ENCODE assay signal across 8 cellular contexts in the genomic region with DNA sequence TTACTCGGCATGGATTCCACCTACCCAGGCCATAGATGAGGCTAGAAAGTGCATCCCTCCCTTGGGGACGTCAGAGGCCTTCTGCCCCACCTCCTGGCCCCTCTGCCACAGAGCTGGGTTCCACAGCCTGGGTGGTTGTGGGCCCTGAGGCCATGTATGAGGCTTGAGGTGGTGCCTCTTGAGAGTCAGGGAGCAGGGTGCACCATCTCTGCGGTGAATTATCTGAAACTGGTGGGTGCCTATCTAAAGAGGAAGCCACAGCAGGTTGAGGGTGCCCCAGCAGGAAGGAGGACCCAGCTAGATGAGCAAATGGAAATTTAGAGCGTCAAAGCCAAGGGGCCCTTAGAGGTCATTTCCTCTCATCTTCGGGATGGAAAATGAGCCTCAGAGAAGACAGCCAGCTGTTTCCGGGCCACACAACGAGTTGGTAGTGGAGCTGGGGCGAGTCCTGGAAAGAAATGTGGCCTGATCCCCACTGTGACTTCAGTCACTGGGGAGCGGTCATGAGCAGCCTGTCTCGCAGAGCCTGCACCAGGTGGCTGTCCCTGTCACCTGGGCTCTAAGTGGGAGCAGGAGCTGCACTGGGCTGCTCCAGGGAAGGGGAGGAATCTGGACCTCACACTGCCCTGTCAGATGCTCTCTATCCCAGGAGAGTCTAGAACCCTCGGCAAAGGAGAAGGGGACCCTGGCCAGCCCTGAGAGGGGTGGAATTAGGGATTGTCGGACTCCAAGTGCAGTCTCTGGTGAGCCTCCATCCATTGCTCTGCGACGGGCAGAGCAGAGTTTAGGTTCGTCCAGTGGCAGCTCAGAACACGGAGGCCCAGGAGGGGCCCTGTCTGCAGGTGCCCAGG. TPM values are rescaled to one million over a fixed set of nuclear protein-coding genes. Genes with fewer than 3 reads are reported as not detected.
DNase-seq lines count a peak whose midpoint lies in the region; ATAC-seq, FAIRE-seq and TF ChIP-seq lines count a peak whose summit lies in the region.

No MANE protein-coding gene starts in this region.

- no peak for TF ChIP-seq POLR2A in K562 (conservative IDR thresholded peaks at IDR 0.05)
- no peak for TF ChIP-seq POLR2A in tibial nerve (IDR thresholded peaks at IDR 0.05)

- DNase-seq in T-helper 2 cell treated with Interferon-gamma antibody and Interleukin-4, amounts not matched to agents 5 μg/mL and 100 μg/mL, for 36 hours (ENCODE audit: low spot score): peak; percentile 89
- DNase-seq in K562 (ENCODE audit: extremely low read depth in 1 of 4, low spot score in 3 of 4) (no peak), natural killer cell (peak; percentile 65), tibial nerve (ENCODE audit: low spot score in 2 of 2) (peak in 1 of 2 donors; percentile 48), retina (no peak), NCI-H1930 (lab: John Stamatoyannopoulos, UW) (no peak)

- TF ChIP-seq EP300 in K562 (IDR thresholded peaks at IDR 0.05; ENCODE audit: low read length): no peak
- peak in 1 of 2 donors; percentile 59 for TF ChIP-seq EP300 in tibial nerve (IDR thresholded peaks at IDR 0.05)

- H3K27me3 Mint-ChIP-seq in T-helper 2 cell treated with Interferon-gamma antibody and Interleukin-4, amounts not matched to agents 5 μg/mL and 100 μg/mL, for 36 hours (ENCODE audit: low read depth): no peaks in the 10 kb centered on the region
- H3K27me3 Mint-ChIP-seq in natural killer cell (ENCODE audit: low read depth in 2 of 2): no peaks in the 10 kb centered on the region

- H3K36me3 Mint-ChIP-seq in T-helper 2 cell treated with Interferon-gamma antibody and Interleukin-4, amounts not matched to agents 5 μg/mL and 100 μg/mL, for 36 hours (ENCODE audit: low read depth): peaks cover 21% of the 10 kb centered on the region
- H3K36me3 Mint-ChIP-seq in natural killer cell: no peaks in the 10 kb centered on the region

- H2AFZ ChIP-seq in K562 (ENCODE audit: low read depth, low read length): no peak overlapping the region

- H3K4me1 ChIP-seq in K562 (replicated peaks in 1 of 2; ENCODE audit: control insufficient read depth in 2 of 2, insufficient read depth in 2 of 2, low read length in 2 of 2) (peaks cover 0 to 23% of the 10 kb centered on the region in 2 experiments; a peak in 3 of 5 replicates), tibial nerve (peaks cover 0 to 53% (median 36%) of the 10 kb centered on the region in 4 donors)

- no peaks in the 10 kb centered on the region for H3K9me3 Mint-ChIP-seq in T-helper 2 cell treated with Interferon-gamma antibody and Interleukin-4, amounts not matched to agents 5 μg/mL and 100 μg/mL, for 36 hours
- no peaks in the 10 kb centered on the region for H3K9me3 Mint-ChIP-seq in natural killer cell

- intact Hi-C loops in K562 (cut with micrococcal nuclease) (no loop called here), natural killer cell (cut with micrococcal nuclease) (no loop called here)

- H3K9me3 ChIP-seq in K562 (replicated peaks; ENCODE audit: control insufficient read depth, insufficient read depth, low read depth, low read length) (no peaks in the 10 kb centered on the region), tibial nerve (no peaks in the 10 kb centered on the region)

- no peaks in the 10 kb centered on the region for H3K9me1 ChIP-seq in K562 (ENCODE audit: control insufficient read depth, insufficient read depth, low read length)

- no peak for FAIRE-seq in K562 (lab: Jason Lieb, UNC)

- no peak overlapping the region for H3K4me2 ChIP-seq in K562 (ENCODE audit: insufficient read depth, low read length)

- 28% methylated on average over 15 of the region's 16 CpGs for WGBS in K562 (ENCODE audit: insufficient coverage, low coverage, missing lambda C conversion rate)
- 51 to 54% methylated on average over 11 to 16 of the region's 16 CpGs for WGBS in tibial nerve, 2 donors

- H3K4me3 ChIP-seq in K562 (no peak overlapping the region), tibial nerve (no peak overlapping the region)

- H3K9ac ChIP-seq in K562 (ENCODE audit: insufficient read depth in 1 of 2, low read depth in 2 of 2, low read length in 2 of 2): no peak overlapping the region

- no peak for TF ChIP-seq CTCF in K562 (IDR thresholded peaks at IDR 0.05 in 2 of 3, conservative IDR thresholded peaks at IDR 0.05 in 1 of 3; ENCODE audit: insufficient read depth in 2 of 3, low read depth in 1 of 3, low read length in 3 of 3)
- TF ChIP-seq CTCF in natural killer cell (IDR thresholded peaks at IDR 0.05): no peak
- no peak for TF ChIP-seq CTCF in tibial nerve (IDR thresholded peaks at IDR 0.05)

- H3K27me3 ChIP-seq in K562 (ENCODE audit: control insufficient read depth in 2 of 2, insufficient read depth in 2 of 2, low read length in 2 of 2): peaks cover 0 to 4% of the 10 kb centered on the region in 2 experiments; a peak in 1 of 5 replicates
- no peaks in the 10 kb centered on the region for H3K27me3 ChIP-seq in tibial nerve

- no peaks in the 10 kb centered on the region for H3K79me2 ChIP-seq in K562 (ENCODE audit: control insufficient read depth, insufficient read depth, low read length)

- in situ Hi-C loops in K562 (cut with MboI): no loop called here

- POLR2A ChIA-PET in K562 (lab: Yijun Ruan, JAX): interaction anchor here (0.6 to 1.9 kb wide), 3 partner anchors 9 to 62 kb away, joined by 3 to 11 read pairs (median 3); no protein-coding TSS in a partner anchor

- peak overlapping the region; percentile 94 for H3K27ac Mint-ChIP-seq in T-helper 2 cell treated with Interferon-gamma antibody and Interleukin-4, amounts not matched to agents 5 μg/mL and 100 μg/mL, for 36 hours
- peak overlapping the region; percentile 91 to 93 for H3K27ac Mint-ChIP-seq in natural killer cell

- no peak for TF ChIP-seq RAD21 in K562 (CRISPR knock-in tag; conservative IDR thresholded peaks at IDR 0.05 in 1 of 2, IDR thresholded peaks at IDR 0.05 in 1 of 2)

- ATAC-seq in GM18868 (IDR thresholded peaks at IDR 0.05; ENCODE audit: unreplicated experiment) (peak; percentile 61), HG03066 (IDR thresholded peaks at IDR 0.05; ENCODE audit: low read depth, unreplicated experiment) (peak; percentile 53), K562 (no peak), natural killer cell (peak; percentile 71 to 87 (median 84))

- CTCF ChIA-PET in K562 (lab: Yijun Ruan, JAX; ENCODE audit: low intra/inter-chr PET ratio): no interaction called here

- H3K4me1 Mint-ChIP-seq in T-helper 2 cell treated with Interferon-gamma antibody and Interleukin-4, amounts not matched to agents 5 μg/mL and 100 μg/mL, for 36 hours (ENCODE audit: low read depth): peaks cover 56% of the 10 kb centered on the region
- peaks cover 28 to 50% of the 10 kb centered on the region in 2 donors for H3K4me1 Mint-ChIP-seq in natural killer cell

- BruUV-seq in K562 (replicated peaks; lab: Mats Ljungman, UMichigan): no TSS peak

- peak overlapping the region; percentile 63 for H3K4me3 Mint-ChIP-seq in T-helper 2 cell treated with Interferon-gamma antibody and Interleukin-4, amounts not matched to agents 5 μg/mL and 100 μg/mL, for 36 hours
- peak overlapping the region; percentile 79 for H3K4me3 Mint-ChIP-seq in natural killer cell

- peaks cover 2% of the 10 kb centered on the region; the same call in 1 of the 2 replicates for H4K20me1 ChIP-seq in K562 (replicated peaks; ENCODE audit: control insufficient read depth, insufficient read depth, low read length)

- H3K27ac ChIP-seq in K562 (ENCODE audit: extremely low read depth, low read depth, low read length) (no peak overlapping the region), tibial nerve (peak overlapping the region in 3 of 4 donors; percentile 67 to 70 (median 69))

- H3K36me3 ChIP-seq in K562 (ENCODE audit: control insufficient read depth, insufficient read depth, low read length) (no peaks in the 10 kb centered on the region), tibial nerve (no peaks in the 10 kb centered on the region)

TF ChIP-seq in K562, 482 proteins besides CTCF, POLR2A, EP300 and RAD21 (continues in another document):
- TF ChIP-seq ZNF174 (CRISPR knock-in tag; IDR thresholded peaks at IDR 0.05) (no peak), SMARCE1 (IDR thresholded peaks at IDR 0.05) (no peak), GABPA (tag; conservative IDR thresholded peaks at IDR 0.05; ENCODE audit: low read depth) (peak; percentile 90), TFAM (CRISPR knock-in tag; conservative IDR thresholded peaks at IDR 0.05) (no peak), NR2F6 (CRISPR knock-in tag; IDR thresholded peaks at IDR 0.05) (no peak), KLF10 (CRISPR knock-in tag; IDR thresholded peaks at IDR 0.05) (no peak), BRD4 (IDR thresholded peaks at IDR 0.05) (no peak), NR2C2 (CRISPR knock-in tag; IDR thresholded peaks at IDR 0.05) (no peak), NR2C2 (tag; IDR thresholded peaks at IDR 0.05) (peak; percentile 31; the same call in 1 of the 2 replicates), ZBTB7A (IDR thresholded peaks at IDR 0.05; ENCODE audit: borderline replicate concordance, control insufficient read depth, low read depth, low read length) (no peak), NRF1 (conservative IDR thresholded peaks at IDR 0.05 in 1 of 2, IDR thresholded peaks at IDR 0.05 in 1 of 2) (no peak)

RNA-seq across cellular contexts. Expression of gene ADORA2A, which starts 7.3 kb away (rescaled TPM):
- total RNA-seq in K562 (2011; cell fraction: chromatin; rRNA removed; ENCODE audit: low replicate concordance): 4.8 and 9.2 TPM in 2 replicates
- 3.6 and 5.2 TPM in 2 replicates for total RNA-seq in K562 (2011; cell fraction: nucleolus; rRNA removed)
- 5.9 and 6.1 TPM in 2 replicates for total RNA-seq in K562 (2011; cell fraction: nucleoplasm; rRNA removed)
- total RNA-seq in K562 (2014; rRNA removed) (0.61 and 2.1 TPM in 2 replicates), K562 (2014; rRNA removed; fragmentation: Illumina TruSeq; extraction: Trizol) (0.15 and 0.29 TPM in 2 replicates), K562 (2015; rRNA removed; fragmentation: Illumina TruSeq; extraction: Trizol) (0.53 and 0.80 TPM in 2 replicates), K562 (2021) (0.66 and 0.98 TPM in 2 replicates), natural killer cell (10 to 100 TPM; 11.0 to 15.0 (median 11.7) TPM), tibial nerve (1 to 10 TPM; 2.6 to 4.2 (median 3.5) TPM)
- polyA plus RNA-seq in K562 (2011; rRNA removed) (0.49 and 1.2 TPM in 2 replicates), K562 (2014; fragmentation: Illumina TruSeq; extraction: Trizol) (0.58 and 0.65 TPM in 2 replicates), K562 (2014; fragmentation: Nextera tagmentation; extraction: Ambion mirVana) (not detected), K562 (2014; rRNA removed) (0.54 and 1.2 TPM in 2 replicates)
- 2.1 and 2.8 TPM in 2 replicates for polyA plus RNA-seq in K562 (2011; cell fraction: cytosol; rRNA removed)
- 3.2 and 3.4 TPM in 2 replicates for polyA plus RNA-seq in K562 (2011; cell fraction: nucleus; rRNA removed)
- polyA plus RNA-seq in K562 (2012): 0.90 and 2.1 TPM in 2 replicates
- polyA minus RNA-seq in K562 (2011; rRNA and poly(A)+ RNA removed): 1.3 and 2.9 TPM in 2 replicates
- 2.2 TPM in 1 of 2 replicates, not detected in the other for polyA minus RNA-seq in K562 (2011; cell fraction: cytosol; rRNA and poly(A)+ RNA removed)
- polyA minus RNA-seq in K562 (2011; cell fraction: nucleus; rRNA and poly(A)+ RNA removed): 1.5 and 3.7 TPM in 2 replicates

Comparison
In these comparisons a context has a peak if more than half of its experiments do, and no peak if none do; other contexts are left out.
1. DNase-seq: peak in T-helper 2 cell treated with Interferon-gamma antibody and Interleukin-4, amounts not matched to agents 5 μg/mL and 100 μg/mL, for 36 hours (single experiment) and natural killer cell (single experiment); none in K562 (0 of 4), retina (single experiment) and NCI-H1930 (0 of 2).